In genomic region chr1:3700631-3701030, GRCh38 we compare ENCODE assay signal across 24 cellular contexts. TPM values are rescaled to one million over a fixed set of nuclear protein-coding genes. Genes with fewer than 3 reads are reported as not detected.
"Had no signal": no experiment of that assay in that cellular context is flagged by ENCODE, and none has a peak within 500 bp of the region (broad histone marks: within the 10 kb centered on the region; RNA-seq: fewer than 3 reads in every experiment).

No MANE protein-coding gene starts in this region.

- ATAC-seq: effector memory CD8-positive, alpha-beta T cell; esophagus mucosa; foreskin keratinocyte; gastroesophageal sphincter; heart left ventricle; left lung; left ventricle myocardium superior; lower lobe of right lung; mucosa of descending colon had no signal

- H3K4me1 ChIP-seq: colonic mucosa, lower lobe of right lung had no signal

- H3K36me3 ChIP-seq: colonic mucosa, gastroesophageal sphincter, heart left ventricle, left lung, lower lobe of right lung had no signal

- H3K4me3 ChIP-seq: colonic mucosa, gastroesophageal sphincter, heart left ventricle, hepatocyte, left lung, lower lobe of right lung, mucosa of descending colon had no signal

- H3K4me2 ChIP-seq: hepatocyte had no signal

- H2AFZ ChIP-seq: hepatocyte had no signal

- H3K27me3 ChIP-seq: colonic mucosa, foreskin keratinocyte, hepatocyte had no signal

- DNase-seq: colonic mucosa; cortex of kidney; effector CD8-positive, alpha-beta T cell; effector memory CD8-positive, alpha-beta T cell; endodermal cell; erythroblast; foreskin keratinocyte; heart left ventricle; hypothalamus; immature natural killer cell; islet precursor cell; kidney; kidney glomerular epithelial cell; left lung; left ventricle myocardium superior; lower lobe of right lung; mesenchymal stem cell; mucosa of descending colon; naive B cell had no signal

- H3K9me3 ChIP-seq: colonic mucosa, gastroesophageal sphincter, heart left ventricle, left lung, lower lobe of right lung, mucosa of descending colon had no signal

- H3K27ac ChIP-seq: colonic mucosa, epithelial cell of prostate, foreskin keratinocyte, gastroesophageal sphincter, heart left ventricle, hepatocyte, left lung, lower lobe of right lung had no signal

RNA-seq across cellular contexts. Expression of gene TP73, which starts 48.3 kb away (rescaled TPM):
- polyA plus RNA-seq: fibroblast of lung, immature natural killer cell had no signal

RNA-seq across cellular contexts. Expression of gene CCDC27, which starts 51.6 kb away (rescaled TPM):
- polyA plus RNA-seq: fibroblast of lung, foreskin keratinocyte, heart left ventricle, immature natural killer cell had no signal
